8 cellular contexts compared by ENCODE assay signal in genomic region chr1:14915356-14916054, GRCh38.
DNase-seq lines count a peak whose midpoint lies in the region; ATAC-seq and TF ChIP-seq lines count a peak whose summit lies in the region.

No MANE protein-coding gene starts in this region.

- DNase-seq in AG20443 (ENCODE audit: low spot score): peak; percentile 81
- peak; percentile 55 for DNase-seq in GM19240 (ENCODE audit: insufficient read length, low spot score)
- peak; percentile 73 for DNase-seq in activated effector memory CD4-positive, alpha-beta T cell treated with anti-CD3 and anti-CD28 coated beads, Interleukin-2, amount 50 U/mL, for 16 hours
- peak; percentile 56 for DNase-seq in left ventricle myocardium superior
- no peak for DNase-seq in spleen
- no peak for DNase-seq in SHP77 treated with DMSO at 0.1 percent for 48 hours (lab: John Stamatoyannopoulos, UW)

- intact Hi-C loops in left ventricle myocardium superior (cut with micrococcal nuclease): no loop called here
- intact Hi-C loops in spleen (cut with DNase I; ENCODE audit: low total_unique reads): loop anchor here (10.0 kb wide), 1 partner anchor 101 kb away; no protein-coding TSS in a partner anchor

- H3F3A ChIP-seq in OCI-LY1 (ENCODE audit: insufficient read depth, low read length): no peaks in the 10 kb centered on the region

- no peaks in the 10 kb centered on the region for H3K9me2 ChIP-seq in OCI-LY1 (ENCODE audit: low read depth, low read length)

- H3K4me1 ChIP-seq in OCI-LY1 (ENCODE audit: insufficient read depth, low read length, severe bottlenecking): peaks cover 21% of the 10 kb centered on the region
- peaks cover 8 to 48% (median 24%) of the 10 kb centered on the region in 6 donors for H3K4me1 ChIP-seq in spleen

- H3K4me3 ChIP-seq in OCI-LY1 (ENCODE audit: low read depth, low read length, poor library complexity, severe bottlenecking) (no peak overlapping the region), spleen (no peak overlapping the region)

- TF ChIP-seq POLR2A in spleen (IDR thresholded peaks at IDR 0.05): no peak

- H3K27ac ChIP-seq in OCI-LY1 (ENCODE audit: low read depth, low read length, poor library complexity, severe bottlenecking) (no peak overlapping the region), spleen (peak overlapping the region in 3 of 8 donors; percentile 31 to 76 (median 33))

- no peak overlapping the region for H3K4me2 ChIP-seq in OCI-LY1 (ENCODE audit: low read length)

- H3K9me3 ChIP-seq in OCI-LY1 (ENCODE audit: low read length) (no peaks in the 10 kb centered on the region), spleen (no peaks in the 10 kb centered on the region)

- no peaks in the 10 kb centered on the region for H3K36me3 ChIP-seq in OCI-LY1 (ENCODE audit: insufficient read depth, low read length)
- no peaks in the 10 kb centered on the region for H3K36me3 ChIP-seq in spleen

- H3K79me2 ChIP-seq in OCI-LY1 (ENCODE audit: insufficient read depth, low read length): no peaks in the 10 kb centered on the region

- no peak overlapping the region for H3K9ac ChIP-seq in OCI-LY1 (ENCODE audit: low read length)

- ATAC-seq in left ventricle myocardium superior (peak; percentile 67), GM21619 (IDR thresholded peaks at IDR 0.05; ENCODE audit: unreplicated experiment) (no peak)

- peaks cover 4% of the 10 kb centered on the region; the same call in 1 of the 2 replicates for H3K27me3 ChIP-seq in OCI-LY1 (ENCODE audit: insufficient read depth, low read length)
- H3K27me3 ChIP-seq in spleen (replicated peaks in 1 of 7): peaks cover 0 to 3% (median 0%) of the 10 kb centered on the region in 7 donors

- TF ChIP-seq CTCF in OCI-LY1 (IDR thresholded peaks at IDR 0.05; ENCODE audit: low read length): peak; percentile 82
- TF ChIP-seq CTCF in spleen (IDR thresholded peaks at IDR 0.05 in 8 of 11, conservative IDR thresholded peaks at IDR 0.05 in 3 of 11): peak; percentile 24 to 93 (median 82)

- H4K20me1 ChIP-seq in OCI-LY1 (ENCODE audit: insufficient read depth, low read length): no peaks in the 10 kb centered on the region

- no peak overlapping the region for H2AFZ ChIP-seq in OCI-LY1 (ENCODE audit: low read length)

- WGBS in spleen, 5 donors: 41 to 47% (median 44%) methylated on average over 8 to 9 of the region's 9 CpGs

Comparison
In these comparisons a context has a peak if more than half of its experiments do, and no peak if none do; other contexts are left out.
1. DNase-seq: peak in AG20443 (single experiment), GM19240 (single experiment), activated effector memory CD4-positive, alpha-beta T cell treated with anti-CD3 and anti-CD28 coated beads, Interleukin-2, amount 50 U/mL, for 16 hours (single experiment) and left ventricle myocardium superior (single experiment); none in spleen (single experiment) and SHP77 treated with DMSO at 0.1 percent for 48 hours (single experiment).